In the genomic region with DNA sequence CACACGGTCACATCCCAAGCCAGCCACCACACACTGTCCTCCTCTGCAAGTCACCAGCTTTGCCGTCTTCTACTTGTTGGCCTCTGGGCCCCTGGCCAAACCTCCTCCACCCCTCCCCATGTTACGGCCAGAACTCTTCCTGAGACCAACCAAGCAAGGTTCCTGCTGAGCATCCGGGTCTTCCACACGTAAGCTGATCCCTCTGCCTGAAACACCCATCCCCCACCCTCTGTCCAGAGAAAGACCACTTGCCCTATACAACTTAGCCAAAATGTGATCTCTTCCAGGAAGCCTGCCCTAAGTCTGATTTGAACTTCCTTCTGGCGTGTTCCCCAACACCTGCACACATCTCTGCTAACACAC, we compare ENCODE assay signal across 12 cellular contexts. TPM values are rescaled to one million over a fixed set of nuclear protein-coding genes. Genes with fewer than 3 reads are reported as not detected.
DNase-seq lines count a peak whose midpoint lies in the region; ATAC-seq and FAIRE-seq lines count a peak whose summit lies in the region.
"Had no signal": no experiment of that assay in that cellular context is flagged by ENCODE, and none has a peak within 500 bp of the region (broad histone marks: within the 10 kb centered on the region; RNA-seq: fewer than 3 reads in every experiment).

No MANE protein-coding gene starts in this region.

- no peaks in the 10 kb centered on the region for H3K4me1 Mint-ChIP-seq in activated naive CD8-positive, alpha-beta T cell treated with anti-CD3 and anti-CD28 coated beads, Interleukin-2, amount 50 U/mL, for 24 hours
- H3K4me1 Mint-ChIP-seq in activated naive CD8-positive, alpha-beta T cell treated with anti-CD3 and anti-CD28 coated beads for 36 hours = no peaks in the 10 kb centered on the region
- H3K4me1 Mint-ChIP-seq in T-helper 17 cell = peaks cover 2% of the 10 kb centered on the region
- H3K4me1 Mint-ChIP-seq in stimulated activated naive CD8-positive, alpha-beta T cell treated with anti-CD3 and anti-CD28 coated beads, Interleukin-15, amount 100 ng/mL, for 72 hours = no peaks in the 10 kb centered on the region

- no peak for ATAC-seq in activated naive CD8-positive, alpha-beta T cell treated with anti-CD3 and anti-CD28 coated beads, Interleukin-2, amount 50 U/mL, for 24 hours
- ATAC-seq in T-helper 17 cell = no peak
- ATAC-seq in stimulated activated naive CD8-positive, alpha-beta T cell treated with anti-CD3 and anti-CD28 coated beads, Interleukin-15, amount 100 ng/mL, for 72 hours = no peak
- ATAC-seq: left colon had no signal

- FAIRE-seq in GM19239 (lab: Jason Lieb, UNC) = no peak

- no peak for DNase-seq in activated naive CD8-positive, alpha-beta T cell treated with anti-CD3 and anti-CD28 coated beads, Interleukin-2, amount 50 U/mL, for 24 hours
- no peak for DNase-seq in activated naive CD8-positive, alpha-beta T cell treated with anti-CD3 and anti-CD28 coated beads for 36 hours
- DNase-seq in T-helper 17 cell (no peak), fibroblast of the conjunctiva (ENCODE audit: low read depth) (peak; percentile 9), GM19239 (ENCODE audit: insufficient read length, low spot score) (no peak), NCI-H1417 (lab: John Stamatoyannopoulos, UW) (no peak)
- no peak for DNase-seq in stimulated activated naive CD8-positive, alpha-beta T cell treated with anti-CD3 and anti-CD28 coated beads, Interleukin-15, amount 100 ng/mL, for 72 hours
- DNase-seq in central memory CD4-positive, alpha-beta T cell = no peak
- DNase-seq: left colon; Peyer's patch; stimulated activated CD4-positive, alpha-beta T cell treated with anti-CD3 and anti-CD28 coated beads, Interleukin-2, amount 100 ng/mL, for 24 hours; stomach had no signal

- H3K36me3 Mint-ChIP-seq in activated naive CD8-positive, alpha-beta T cell treated with anti-CD3 and anti-CD28 coated beads, Interleukin-2, amount 50 U/mL, for 24 hours (ENCODE audit: low read depth) = peaks cover 47% of the 10 kb centered on the region
- H3K36me3 Mint-ChIP-seq in activated naive CD8-positive, alpha-beta T cell treated with anti-CD3 and anti-CD28 coated beads for 36 hours = peaks cover 15% of the 10 kb centered on the region
- H3K36me3 Mint-ChIP-seq in T-helper 17 cell (ENCODE audit: low read depth) = peaks cover 5% of the 10 kb centered on the region

- no peak overlapping the region for H3K4me3 Mint-ChIP-seq in activated naive CD8-positive, alpha-beta T cell treated with anti-CD3 and anti-CD28 coated beads, Interleukin-2, amount 50 U/mL, for 24 hours
- no peak overlapping the region for H3K4me3 Mint-ChIP-seq in activated naive CD8-positive, alpha-beta T cell treated with anti-CD3 and anti-CD28 coated beads for 36 hours
- H3K4me3 Mint-ChIP-seq in T-helper 17 cell = no peak overlapping the region
- no peak overlapping the region for H3K4me3 Mint-ChIP-seq in stimulated activated naive CD8-positive, alpha-beta T cell treated with anti-CD3 and anti-CD28 coated beads, Interleukin-15, amount 100 ng/mL, for 72 hours

- H3K27me3 Mint-ChIP-seq in activated naive CD8-positive, alpha-beta T cell treated with anti-CD3 and anti-CD28 coated beads, Interleukin-2, amount 50 U/mL, for 24 hours = no peaks in the 10 kb centered on the region
- H3K27me3 Mint-ChIP-seq in activated naive CD8-positive, alpha-beta T cell treated with anti-CD3 and anti-CD28 coated beads for 36 hours = no peaks in the 10 kb centered on the region
- no peaks in the 10 kb centered on the region for H3K27me3 Mint-ChIP-seq in T-helper 17 cell
- H3K27me3 Mint-ChIP-seq in stimulated activated naive CD8-positive, alpha-beta T cell treated with anti-CD3 and anti-CD28 coated beads, Interleukin-15, amount 100 ng/mL, for 72 hours = no peaks in the 10 kb centered on the region

- H3K9me3 ChIP-seq in T-helper 17 cell (ENCODE audit: control insufficient read depth, low read length, poor library complexity, severe bottlenecking) = no peaks in the 10 kb centered on the region
- H3K9me3 ChIP-seq: Peyer's patch, stomach had no signal

- H3K27ac Mint-ChIP-seq in activated naive CD8-positive, alpha-beta T cell treated with anti-CD3 and anti-CD28 coated beads, Interleukin-2, amount 50 U/mL, for 24 hours = peak overlapping the region; percentile 50
- H3K27ac Mint-ChIP-seq in activated naive CD8-positive, alpha-beta T cell treated with anti-CD3 and anti-CD28 coated beads for 36 hours = no peak overlapping the region
- H3K27ac Mint-ChIP-seq in T-helper 17 cell = peak overlapping the region; percentile 37
- H3K27ac Mint-ChIP-seq in stimulated activated naive CD8-positive, alpha-beta T cell treated with anti-CD3 and anti-CD28 coated beads, Interleukin-15, amount 100 ng/mL, for 72 hours = peak overlapping the region; percentile 69 to 85

- no peaks in the 10 kb centered on the region for H3K9me3 Mint-ChIP-seq in activated naive CD8-positive, alpha-beta T cell treated with anti-CD3 and anti-CD28 coated beads, Interleukin-2, amount 50 U/mL, for 24 hours
- H3K9me3 Mint-ChIP-seq in activated naive CD8-positive, alpha-beta T cell treated with anti-CD3 and anti-CD28 coated beads for 36 hours = no peaks in the 10 kb centered on the region
- no peaks in the 10 kb centered on the region for H3K9me3 Mint-ChIP-seq in stimulated activated naive CD8-positive, alpha-beta T cell treated with anti-CD3 and anti-CD28 coated beads, Interleukin-15, amount 100 ng/mL, for 72 hours

RNA-seq across cellular contexts. Expression of a gene that starts 16.1 kb away (rescaled TPM):
- total RNA-seq in activated naive CD8-positive, alpha-beta T cell treated with anti-CD3 and anti-CD28 coated beads for 36 hours = under 1 TPM; 0.22 to 0.39 TPM
- 1 to 10 TPM; 1.6 to 3.5 TPM for total RNA-seq in T-helper 17 cell

RNA-seq across cellular contexts. Expression of a gene that starts 29.1 kb away (rescaled TPM):
- 100 to 1,000 TPM; 176 to 177 TPM for total RNA-seq in activated naive CD8-positive, alpha-beta T cell treated with anti-CD3 and anti-CD28 coated beads for 36 hours
- total RNA-seq in T-helper 17 cell = 100 to 1,000 TPM; 114 to 142 TPM

RNA-seq across cellular contexts. Expression of a gene that starts 44.4 kb away (rescaled TPM):
- 10 to 100 TPM; 58.8 to 59.9 TPM for total RNA-seq in activated naive CD8-positive, alpha-beta T cell treated with anti-CD3 and anti-CD28 coated beads for 36 hours
- total RNA-seq in T-helper 17 cell = 10 to 100 TPM; 33.5 to 35.9 TPM

RNA-seq across cellular contexts. Expression of a gene that starts 51.8 kb away (rescaled TPM):
- total RNA-seq in activated naive CD8-positive, alpha-beta T cell treated with anti-CD3 and anti-CD28 coated beads for 36 hours = 10 to 100 TPM; 40.8 to 46.6 TPM
- total RNA-seq in T-helper 17 cell = 10 to 100 TPM; 28.9 to 31.1 TPM
